ENCODE assay signal across 8 cellular contexts in genomic region chr1:153510984-153511410, GRCh38. TPM values are rescaled to one million over a fixed set of nuclear protein-coding genes. Genes with fewer than 3 reads are reported as not detected.
DNase-seq lines count a peak whose midpoint lies in the region; ATAC-seq and TF ChIP-seq lines count a peak whose summit lies in the region.

No MANE protein-coding gene starts in this region.

- H3K4me3 ChIP-seq in CD4-positive, CD25-positive, alpha-beta regulatory T cell (ENCODE audit: low read depth, low read length), result no peak overlapping the region
- no peak overlapping the region for H3K4me3 ChIP-seq in HFF-Myc (replicated peaks; ENCODE audit: low read depth, low read length)

- peak; percentile 76 to 79 for ATAC-seq in CD4-positive, CD25-positive, alpha-beta regulatory T cell (ENCODE audit: low read depth in 2 of 2)
- ATAC-seq in GM21360 (IDR thresholded peaks at IDR 0.05; ENCODE audit: unreplicated experiment), result no peak

- H3K4me1 Mint-ChIP-seq in CD4-positive, CD25-positive, alpha-beta regulatory T cell, result peaks cover 0 to 9% (median 5%) of the 10 kb centered on the region in 4 donors

- no peaks in the 10 kb centered on the region for H3K36me3 ChIP-seq in CD4-positive, CD25-positive, alpha-beta regulatory T cell (ENCODE audit: control insufficient read depth, insufficient read depth, low read length)

- peaks cover 0 to 3% (median 0%) of the 10 kb centered on the region in 7 donors for H3K9me3 Mint-ChIP-seq in CD4-positive, CD25-positive, alpha-beta regulatory T cell

- no peaks in the 10 kb centered on the region for H3K36me3 Mint-ChIP-seq in CD4-positive, CD25-positive, alpha-beta regulatory T cell

- no peaks in the 10 kb centered on the region for H3K27me3 Mint-ChIP-seq in CD4-positive, CD25-positive, alpha-beta regulatory T cell

- no peaks in the 10 kb centered on the region for H3K27me3 ChIP-seq in CD4-positive, CD25-positive, alpha-beta regulatory T cell (ENCODE audit: control insufficient read depth, insufficient read depth, low read length)

- H3K9me3 ChIP-seq in CD4-positive, CD25-positive, alpha-beta regulatory T cell (ENCODE audit: control insufficient read depth in 2 of 2, low read length in 2 of 2), result no peaks in the 10 kb centered on the region

- peak overlapping the region in 1 of 3 donors; percentile 29 for H3K27ac Mint-ChIP-seq in CD4-positive, CD25-positive, alpha-beta regulatory T cell

- H3K4me3 Mint-ChIP-seq in CD4-positive, CD25-positive, alpha-beta regulatory T cell, result no peak overlapping the region

- no peak overlapping the region for H3K27ac ChIP-seq in CD4-positive, CD25-positive, alpha-beta regulatory T cell (ENCODE audit: insufficient read depth, low read length, poor library complexity, severe bottlenecking)

- H3K4me1 ChIP-seq in CD4-positive, CD25-positive, alpha-beta regulatory T cell (ENCODE audit: control insufficient read depth, insufficient read depth, low read length, poor library complexity, severe bottlenecking), result peaks cover 3% of the 10 kb centered on the region

- TF ChIP-seq CTCF in HFF-Myc (IDR thresholded peaks at IDR 0.05; ENCODE audit: low read depth, low read length, missing control alignments), result peak; percentile 96

- peak; percentile 65 to 76 (median 75) for DNase-seq in CD4-positive, CD25-positive, alpha-beta regulatory T cell
- DNase-seq in HFF-Myc (ENCODE audit: extremely low read depth, low read depth) (no peak), NCI-H748 (lab: John Stamatoyannopoulos, UW; ENCODE audit: unreplicated experiment) (peak; percentile 78), dermis blood vessel endothelial cell (peak; percentile 89), lung microvascular endothelial cell (ENCODE audit: low read depth in 2 of 2) (peak; percentile 82 to 89)
- peak; percentile 62 to 72 for DNase-seq in activated CD4-positive, alpha-beta T cell treated with anti-CD3 and anti-CD28 coated beads, Interleukin-2, amount 50 U/mL, for 24 hours (ENCODE audit: low read depth in 1 of 2, low spot score in 1 of 2)
- DNase-seq in stimulated activated CD8-positive, alpha-beta memory T cell treated with anti-CD3 and anti-CD28 coated beads, Interleukin-15, amount 100 ng/mL, for 24 hours (ENCODE audit: low read depth), result peak; percentile 57

RNA-seq across cellular contexts. Expression of gene S100A6, which starts 24.8 kb away (rescaled TPM):
- total RNA-seq in CD4-positive, CD25-positive, alpha-beta regulatory T cell, result 304 TPM
- 1,000 to 10,000 TPM in 2 of 4 donors, 100 to 1,000 TPM in 2; 660 to 1,174 (median 946) TPM for polyA plus RNA-seq in CD4-positive, CD25-positive, alpha-beta regulatory T cell
- total RNA-seq in dermis blood vessel endothelial cell (239 and 342 TPM in 2 replicates), lung microvascular endothelial cell (524 and 1,217 TPM in 2 replicates)

RNA-seq across cellular contexts. Expression of gene S100A5, which starts 29.7 kb away (rescaled TPM):
- 1.8 TPM for total RNA-seq in CD4-positive, CD25-positive, alpha-beta regulatory T cell
- 1 to 10 TPM; 1.2 to 3.0 (median 1.7) TPM for polyA plus RNA-seq in CD4-positive, CD25-positive, alpha-beta regulatory T cell
- total RNA-seq in dermis blood vessel endothelial cell (not detected in 2 replicates), lung microvascular endothelial cell (not detected in 2 replicates)

RNA-seq across cellular contexts. Expression of gene S100A4, which starts 34.6 kb away (rescaled TPM):
- 928 TPM for total RNA-seq in CD4-positive, CD25-positive, alpha-beta regulatory T cell
- polyA plus RNA-seq in CD4-positive, CD25-positive, alpha-beta regulatory T cell, result 1,000 to 10,000 TPM; 2,534 to 4,309 (median 3,364) TPM
- total RNA-seq in dermis blood vessel endothelial cell (7.1 and 22.6 TPM in 2 replicates), lung microvascular endothelial cell (0.60 and 5.4 TPM in 2 replicates)

RNA-seq across cellular contexts. Expression of gene S100A3, which starts 38.1 kb away (rescaled TPM):
- total RNA-seq in CD4-positive, CD25-positive, alpha-beta regulatory T cell, result not detected
- polyA plus RNA-seq in CD4-positive, CD25-positive, alpha-beta regulatory T cell, result not detected
- total RNA-seq in dermis blood vessel endothelial cell (1.3 and 1.4 TPM in 2 replicates), lung microvascular endothelial cell (0.20 and 2.8 TPM in 2 replicates)

RNA-seq across cellular contexts. Expression of gene S100A7, which starts 50.5 kb away (rescaled TPM):
- total RNA-seq in CD4-positive, CD25-positive, alpha-beta regulatory T cell, result not detected
- not detected for polyA plus RNA-seq in CD4-positive, CD25-positive, alpha-beta regulatory T cell
- total RNA-seq in dermis blood vessel endothelial cell (not detected in 2 replicates), lung microvascular endothelial cell (not detected in 2 replicates)

Comparison
In these comparisons a context has a peak if more than half of its experiments do, and no peak if none do; other contexts are left out.
1. RNA of gene S100A4, which starts 34.6 kb away (total RNA-seq): 928 TPM in CD4-positive, CD25-positive, alpha-beta regulatory T cell (single experiment); 7.1 to 22.6 TPM in dermis blood vessel endothelial cell and 0.60 to 5.4 TPM in lung microvascular endothelial cell; every median in the first group is over 10 times any median in the second.